ENCODE assay signal across 11 cellular contexts in genomic region chr7:1558181-1558811, GRCh38. TPM values are rescaled to one million over a fixed set of nuclear protein-coding genes. Genes with fewer than 3 reads are reported as not detected.
DNase-seq lines count a peak whose midpoint lies in the region; ATAC-seq, FAIRE-seq and TF ChIP-seq lines count a peak whose summit lies in the region.
"Had no signal": no experiment of that assay in that cellular context is flagged by ENCODE, and none has a peak within 500 bp of the region (broad histone marks: within the 10 kb centered on the region; RNA-seq: fewer than 3 reads in every experiment).

No MANE protein-coding gene starts in this region.

- H4K20me1 ChIP-seq in HCT116 (ENCODE audit: insufficient read depth): no peaks in the 10 kb centered on the region

- RAD21 ChIA-PET in HCT116 (lab: Charles Lee; ENCODE audit: low non-redundant PET in 1 of 2, low total read pairs in 2 of 2, uncharacterized antibody in 2 of 2, unreplicated experiment in 2 of 2): no interaction called here

- H3K36me3 ChIP-seq in HCT116 (ENCODE audit: control insufficient read depth in 1 of 2, insufficient read depth in 2 of 2, low read length in 2 of 2) (no peaks in the 10 kb centered on the region), bronchial epithelial cell (ENCODE audit: control insufficient read depth, insufficient read depth, low read length) (peaks cover 2% of the 10 kb centered on the region), right lobe of liver (no peaks in the 10 kb centered on the region)

- H3K9me3 ChIP-seq in HCT116 (ENCODE audit: control insufficient read depth in 1 of 2, insufficient read depth in 1 of 2, low read depth in 1 of 2, low read length in 2 of 2): no peaks in the 10 kb centered on the region
- no peaks in the 10 kb centered on the region for H3K9me3 ChIP-seq in right lobe of liver

- peaks cover 32 to 62% of the 10 kb centered on the region in 2 experiments for H3K4me1 ChIP-seq in HCT116 (ENCODE audit: control insufficient read depth in 1 of 2, insufficient read depth in 2 of 2, low read length in 2 of 2)
- peaks cover 0 to 9% (median 0%) of the 10 kb centered on the region in 4 donors for H3K4me1 ChIP-seq in right lobe of liver

- no peak for TF ChIP-seq RAD21 in HCT116 (IDR thresholded peaks at IDR 0.05; ENCODE audit: low read depth)

- intact Hi-C loops in HCT116 (cut with micrococcal nuclease) (no loop called here), right lobe of liver (cut with DNase I) (no loop called here)

- no peaks in the 10 kb centered on the region for H3K9me2 ChIP-seq in HCT116 (ENCODE audit: insufficient read depth)

- peak overlapping the region in 1 of 2 experiments; percentile 10; a peak in 1 of 4 replicates for H3K4me3 ChIP-seq in HCT116 (replicated peaks in 1 of 2; ENCODE audit: low read depth in 1 of 2, low read length in 2 of 2)
- no peak overlapping the region for H3K4me3 ChIP-seq in bronchial epithelial cell (ENCODE audit: low read depth, low read length)
- no peak overlapping the region for H3K4me3 ChIP-seq in right lobe of liver

- POLR2A ChIA-PET in HCT116 (lab: Charles Lee): interaction anchor here (0.9 kb wide), 1 partner anchor 24 kb away, joined by 3 read pairs; no protein-coding TSS in a partner anchor

- peak overlapping the region; percentile 68 for H3K4me2 ChIP-seq in HCT116 (ENCODE audit: low read length)

- ATAC-seq in HCT116 (peak; percentile 37), right lobe of liver (no peak), HG03521 (IDR thresholded peaks at IDR 0.05; ENCODE audit: unreplicated experiment) (no peak), HG02759 (IDR thresholded peaks at IDR 0.05; ENCODE audit: unreplicated experiment) (no peak)

- H3K27ac ChIP-seq in 22Rv1 (peak overlapping the region; percentile 67), HCT116 (ENCODE audit: low read depth, low read length) (peak overlapping the region; percentile 32; the same call in 1 of the 2 replicates), right lobe of liver (no peak overlapping the region)

- CTCF ChIA-PET in HCT116 (lab: Charles Lee): interaction anchor here (1.2 to 1.6 kb wide), 3 partner anchors 43 to 365 kb away, joined by 4 to 6 read pairs (median 5); no protein-coding TSS in a partner anchor

- no peak for TF ChIP-seq POLR2A in HCT116 (IDR thresholded peaks at IDR 0.05; ENCODE audit: borderline replicate concordance, extremely low read depth, insufficient read depth, insufficient read length)
- TF ChIP-seq POLR2A in right lobe of liver (IDR thresholded peaks at IDR 0.05): no peak

- peak overlapping the region; percentile 10 for H2AFZ ChIP-seq in HCT116 (ENCODE audit: low read depth, low read length, poor library complexity, severe bottlenecking)

- peak; percentile 49 for TF ChIP-seq CTCF in 22Rv1 (IDR thresholded peaks at IDR 0.05)
- TF ChIP-seq CTCF in HCT116 (IDR thresholded peaks at IDR 0.05 in 2 of 3, conservative IDR thresholded peaks at IDR 0.05 in 1 of 3; ENCODE audit: borderline replicate concordance in 1 of 3, insufficient read depth in 1 of 3, low read depth in 2 of 3, low read length in 2 of 3): peak in 2 of 3 experiments; percentile 45 to 58; a peak in 4 of 6 replicates
- peak; percentile 30 for TF ChIP-seq CTCF in bronchial epithelial cell (IDR thresholded peaks at IDR 0.05; ENCODE audit: insufficient read depth, low read length, severe bottlenecking)
- peak in 2 of 4 donors; percentile 8 to 22 for TF ChIP-seq CTCF in right lobe of liver (IDR thresholded peaks at IDR 0.05)

- FAIRE-seq in bronchial epithelial cell (lab: Jason Lieb, UNC): no peak

- H3K9ac ChIP-seq in HCT116 (ENCODE audit: low read length): peak overlapping the region; percentile 43

- DNase-seq in HCT116 (ENCODE audit: low read depth, low spot score) (no peak), bronchial epithelial cell (ENCODE audit: low read depth) (no peak), right lobe of liver (peak in 2 of 3 donors; percentile 21 to 42), NCI-H774 (lab: John Stamatoyannopoulos, UW) (no peak), COLO829 (ENCODE audit: low spot score) (no peak)
- DNase-seq: activated CD8-positive, alpha-beta memory T cell treated with anti-CD3 and anti-CD28 coated beads, Interleukin-2, amount 50 U/mL, for 4 hours; CD4-positive, CD25-positive, alpha-beta regulatory T cell; cerebellar nuclear complex had no signal

- H3K79me2 ChIP-seq in HCT116 (ENCODE audit: insufficient read depth, low read length): peaks cover 9% of the 10 kb centered on the region; the same call in 1 of the 2 replicates

- no CpG with 5 or more reads among the region's 24 CpGs for WGBS in right lobe of liver (ENCODE audit: insufficient coverage, low coverage, low lambda C conversion rate, missing lambda C conversion rate)

- H3K27me3 ChIP-seq in HCT116 (ENCODE audit: insufficient read depth, low read length): no peaks in the 10 kb centered on the region
- no peaks in the 10 kb centered on the region for H3K27me3 ChIP-seq in bronchial epithelial cell (ENCODE audit: control insufficient read depth, insufficient read depth, low read length)
- H3K27me3 ChIP-seq in right lobe of liver: no peaks in the 10 kb centered on the region

- BruUV-seq in HCT116 (replicated peaks; lab: Mats Ljungman, UMichigan): no TSS peak

TF ChIP-seq in HCT116, 20 proteins besides CTCF, POLR2A, EP300 and RAD21:
- TF ChIP-seq REST (IDR thresholded peaks at IDR 0.05; ENCODE audit: low read depth) (no peak), ELF1 (IDR thresholded peaks at IDR 0.05; ENCODE audit: borderline replicate concordance, low read depth) (no peak), CEBPB (IDR thresholded peaks at IDR 0.05; ENCODE audit: low read depth) (no peak), POLR2AphosphoS5 (IDR thresholded peaks at IDR 0.05; ENCODE audit: low read depth, low read length) (no peak; the same call in 1 of the 2 replicates), YY1 (IDR thresholded peaks at IDR 0.05; ENCODE audit: extremely low read depth, insufficient replicate concordance, low read depth, low read length) (no peak), EZH2phosphoT487 (IDR thresholded peaks at IDR 0.05; ENCODE audit: borderline replicate concordance) (no peak), TCF7L2 (IDR thresholded peaks at IDR 0.05; ENCODE audit: borderline replicate concordance, extremely low read depth, insufficient read depth, insufficient read length) (no peak), EZH2 (IDR thresholded peaks at IDR 0.05) (no peak)

RNA-seq across cellular contexts. Expression of gene TMEM184A, which starts 2.3 kb away (rescaled TPM):
- total RNA-seq in HCT116 (2021; ENCODE audit: unreplicated experiment): 34.8 TPM
- 21.4 and 21.7 TPM in 2 replicates for polyA plus RNA-seq in HCT116 (2012)
- 9.0 and 43.8 TPM in 2 replicates for total RNA-seq in bronchial epithelial cell
- 10 to 100 TPM; 15.1 to 32.8 (median 26.7) TPM for total RNA-seq in right lobe of liver
- total RNA-seq: CD4-positive, CD25-positive, alpha-beta regulatory T cell had no signal

RNA-seq across cellular contexts. Expression of gene PSMG3, which starts 11.5 kb away (rescaled TPM):
- 60.9 TPM for total RNA-seq in HCT116 (2021; ENCODE audit: unreplicated experiment)
- 82.1 and 82.9 TPM in 2 replicates for polyA plus RNA-seq in HCT116 (2012)
- total RNA-seq in bronchial epithelial cell: 50.8 and 55.2 TPM in 2 replicates
- 10 to 100 TPM in 2 of 6 experiments, 1 to 10 TPM in 4; 7.6 to 28.1 (median 9.2) TPM for total RNA-seq in right lobe of liver

RNA-seq across cellular contexts. Expression of gene MAFK, which starts 27.8 kb away (rescaled TPM):
- 56.3 TPM for total RNA-seq in HCT116 (2021; ENCODE audit: unreplicated experiment)
- polyA plus RNA-seq in HCT116 (2012): 35.3 and 61.9 TPM in 2 replicates
- 21.8 and 28.7 TPM in 2 replicates for total RNA-seq in bronchial epithelial cell
- total RNA-seq in right lobe of liver: 10 to 100 TPM in 4 of 6 experiments, 1 to 10 TPM in 2; 6.9 to 29.7 (median 13.1) TPM

RNA-seq across cellular contexts. Expression of gene INTS1, which starts 54.1 kb away (rescaled TPM):
- total RNA-seq in HCT116 (2021; ENCODE audit: unreplicated experiment) (167 TPM), bronchial epithelial cell (18.7 and 21.6 TPM in 2 replicates), right lobe of liver (10 to 100 TPM; 30.1 to 49.6 (median 41.2) TPM)
- 100 TPM in 2 replicates for polyA plus RNA-seq in HCT116 (2012)

Comparison
In these comparisons a context has a peak if more than half of its experiments do, and no peak if none do; other contexts are left out.
1. H3K27ac ChIP-seq: peak in 22Rv1 (single experiment) and HCT116 (single experiment); none in right lobe of liver (0 of 3).
2. DNase-seq: peak in right lobe of liver (2 of 3); none in HCT116 (single experiment), bronchial epithelial cell (single experiment), NCI-H774 (single experiment) and COLO829 (single experiment).